In genomic region chr9:111096051-111096450, GRCh38 we compare ENCODE assay signal across 24 cellular contexts. TPM values are rescaled to one million over a fixed set of nuclear protein-coding genes. Genes with fewer than 3 reads are reported as not detected.
"Had no signal": no experiment of that assay in that cellular context is flagged by ENCODE, and none has a peak within 500 bp of the region (broad histone marks: within the 10 kb centered on the region; RNA-seq: fewer than 3 reads in every experiment).

No MANE protein-coding gene starts in this region.

- H3K27me3 Mint-ChIP-seq: activated CD4-positive, alpha-beta memory T cell treated with anti-CD3 and anti-CD28 coated beads, Interleukin-2, amount 10 ng/mL, durations not matched to agents 7 days and 5 days had no signal

- H3K27ac ChIP-seq: epithelial cell of prostate, thyroid gland, upper lobe of right lung had no signal

- H3K9me3 ChIP-seq: heart right ventricle, right atrium auricular region, thyroid gland, upper lobe of right lung had no signal

- H3K27me3 ChIP-seq: right atrium auricular region, thyroid gland, upper lobe of right lung had no signal

- H3K4me1 Mint-ChIP-seq: activated CD4-positive, alpha-beta memory T cell treated with anti-CD3 and anti-CD28 coated beads, Interleukin-2, amount 10 ng/mL, durations not matched to agents 7 days and 5 days; activated CD4-positive, alpha-beta T cell treated with anti-CD3 and anti-CD28 coated beads, Interleukin-2, amount 10 ng/mL, durations not matched to agents 24 days and 14 days; activated naive CD8-positive, alpha-beta T cell treated with anti-CD3 and anti-CD28 coated beads, Interleukin-2, amount 50 U/mL, for 24 hours; natural killer cell had no signal

- DNase-seq: activated CD4-positive, alpha-beta memory T cell treated with anti-CD3 and anti-CD28 coated beads, Interleukin-2, amount 10 ng/mL, durations not matched to agents 7 days and 5 days; activated CD4-positive, alpha-beta T cell treated with anti-CD3 and anti-CD28 coated beads, Interleukin-2, amount 10 ng/mL, durations not matched to agents 24 days and 14 days; activated effector memory CD4-positive, alpha-beta T cell treated with Interleukin-2 at 50 U/mL for 16 hours; activated naive CD4-positive, alpha-beta T cell treated with anti-CD3 and anti-CD28 coated beads, Interleukin-2, amount 50 U/mL, for 16 hours; activated naive CD8-positive, alpha-beta T cell treated with anti-CD3 and anti-CD28 coated beads, Interleukin-2, amount 50 U/mL, for 24 hours; activated T-cell treated with anti-CD3 and anti-CD28 coated beads, Interleukin-2, amount 50 U/mL, for 72 hours; cerebellar nuclear complex; heart right ventricle; left ventricle myocardium superior; mammary epithelial cell; midbrain; natural killer cell; stimulated activated CD4-positive, alpha-beta T cell treated with anti-CD3 and anti-CD28 coated beads, Interleukin-12 subunit alpha, Interleukin-12 subunit beta, amount 100 ng/mL, for 4 hours; stimulated activated CD4-positive, alpha-beta T cell treated with anti-CD3 and anti-CD28 coated beads, Interleukin-4, amount 100 ng/mL, for 4 hours; stimulated activated naive CD8-positive, alpha-beta T cell treated with anti-CD3 and anti-CD28 coated beads, Interleukin-15, Interleukin-2, amounts not matched to agents 100 U/mL and 50 U/mL, for 24 hours; substantia nigra; thyroid gland; upper lobe of right lung had no signal

- H3K9me3 Mint-ChIP-seq: activated CD4-positive, alpha-beta memory T cell treated with anti-CD3 and anti-CD28 coated beads, Interleukin-2, amount 10 ng/mL, durations not matched to agents 7 days and 5 days; activated CD4-positive, alpha-beta T cell treated with anti-CD3 and anti-CD28 coated beads, Interleukin-2, amount 10 ng/mL, durations not matched to agents 24 days and 14 days; activated naive CD8-positive, alpha-beta T cell treated with anti-CD3 and anti-CD28 coated beads, Interleukin-2, amount 50 U/mL, for 24 hours; activated T-cell treated with anti-CD3 and anti-CD28 coated beads, Interleukin-2, amount 50 U/mL, for 72 hours had no signal

- H3K4me3 Mint-ChIP-seq: activated CD4-positive, alpha-beta memory T cell treated with anti-CD3 and anti-CD28 coated beads, Interleukin-2, amount 10 ng/mL, durations not matched to agents 7 days and 5 days; activated CD4-positive, alpha-beta T cell treated with anti-CD3 and anti-CD28 coated beads, Interleukin-2, amount 10 ng/mL, durations not matched to agents 24 days and 14 days; activated naive CD8-positive, alpha-beta T cell treated with anti-CD3 and anti-CD28 coated beads, Interleukin-2, amount 50 U/mL, for 24 hours; activated T-cell treated with anti-CD3 and anti-CD28 coated beads, Interleukin-2, amount 50 U/mL, for 72 hours; natural killer cell had no signal

- H3K36me3 ChIP-seq: heart right ventricle, right atrium auricular region, thyroid gland, upper lobe of right lung had no signal

- ATAC-seq: activated CD4-positive, CD25-positive, alpha-beta regulatory T cell treated with anti-CD3 and anti-CD28 coated beads, Interleukin-2, amount 50 U/mL, for 24 hours; activated naive CD8-positive, alpha-beta T cell treated with anti-CD3 and anti-CD28 coated beads, Interleukin-2, amount 50 U/mL, for 24 hours; activated T-cell treated with anti-CD3 and anti-CD28 coated beads, Interleukin-2, amount 50 U/mL, for 72 hours; natural killer cell; stimulated activated naive CD8-positive, alpha-beta T cell treated with anti-CD3 and anti-CD28 coated beads, Interleukin-15, Interleukin-2, amounts not matched to agents 100 U/mL and 50 U/mL, for 24 hours; upper lobe of right lung had no signal

- H3K36me3 Mint-ChIP-seq: natural killer cell had no signal

- H3K4me3 ChIP-seq: coronary artery, heart right ventricle, right atrium auricular region, thyroid gland, upper lobe of right lung had no signal

- H3K27ac Mint-ChIP-seq: activated CD4-positive, alpha-beta memory T cell treated with anti-CD3 and anti-CD28 coated beads, Interleukin-2, amount 10 ng/mL, durations not matched to agents 7 days and 5 days; activated CD4-positive, alpha-beta T cell treated with anti-CD3 and anti-CD28 coated beads, Interleukin-2, amount 10 ng/mL, durations not matched to agents 24 days and 14 days; activated naive CD8-positive, alpha-beta T cell treated with anti-CD3 and anti-CD28 coated beads, Interleukin-2, amount 50 U/mL, for 24 hours; activated T-cell treated with anti-CD3 and anti-CD28 coated beads, Interleukin-2, amount 50 U/mL, for 72 hours; natural killer cell; progenitor cell of endocrine pancreas had no signal

RNA-seq across cellular contexts. Expression of gene LPAR1, which starts 57.8 kb away (rescaled TPM):
- total RNA-seq: activated CD4-positive, alpha-beta memory T cell treated with anti-CD3 and anti-CD28 coated beads, Interleukin-2, amount 10 ng/mL, durations not matched to agents 7 days and 5 days; activated CD4-positive, alpha-beta T cell treated with anti-CD3 and anti-CD28 coated beads, Interleukin-2, amount 10 ng/mL, durations not matched to agents 24 days and 14 days; activated T-cell treated with anti-CD3 and anti-CD28 coated beads, Interleukin-2, amount 50 U/mL, for 72 hours; T-helper 2 cell treated with Interferon-gamma antibody and Interleukin-4, amounts not matched to agents 100 ng/mL and 5 ng/mL, for 36 hours had no signal
